10 cellular contexts compared by ENCODE assay signal in genomic region chrX:135463937-135464336, GRCh38. TPM values are rescaled to one million over a fixed set of nuclear protein-coding genes. Genes with fewer than 3 reads are reported as not detected.
DNase-seq lines count a peak whose midpoint lies in the region; ATAC-seq and TF ChIP-seq lines count a peak whose summit lies in the region.
"Had no signal": no experiment of that assay in that cellular context is flagged by ENCODE, and none has a peak within 500 bp of the region (broad histone marks: within the 10 kb centered on the region; RNA-seq: fewer than 3 reads in every experiment).

No MANE protein-coding gene starts in this region.

- no peak overlapping the region for H3K27ac Mint-ChIP-seq in HFFc6

- H3K27ac ChIP-seq in WERI-Rb-1, result no peak overlapping the region
- H3K27ac ChIP-seq in ovary, result no peak overlapping the region
- H3K27ac ChIP-seq: transverse colon had no signal

- H3K36me3 ChIP-seq in WERI-Rb-1, result no peaks in the 10 kb centered on the region
- no peaks in the 10 kb centered on the region for H3K36me3 ChIP-seq in ovary
- H3K36me3 ChIP-seq: transverse colon had no signal

- intact Hi-C loops in ovary (cut with DNase I), result no loop called here

- no peaks in the 10 kb centered on the region for H3K36me3 Mint-ChIP-seq in HFFc6 (ENCODE audit: low read depth)

- DNase-seq in DMS53 (lab: John Stamatoyannopoulos, UW) (peak; percentile 39), DMS53 treated with DMSO at 0.1 percent for 48 hours (lab: John Stamatoyannopoulos, UW; ENCODE audit: unreplicated experiment) (no peak), HFFc6 (no peak), WERI-Rb-1 (no peak), lung microvascular endothelial cell (ENCODE audit: low read depth in 2 of 2) (peak; percentile 26 to 43), ovary (no peak)
- DNase-seq: cortex of kidney, transverse colon had no signal

- no peak for ATAC-seq in esophagus mucosa
- ATAC-seq in HG02938 (IDR thresholded peaks at IDR 0.05; ENCODE audit: unreplicated experiment), result no peak

- no peak for TF ChIP-seq EP300 in ovary (IDR thresholded peaks at IDR 0.05)

- no peaks in the 10 kb centered on the region for H3K4me1 Mint-ChIP-seq in HFFc6 (ENCODE audit: low read depth)

- no peaks in the 10 kb centered on the region for H3K4me1 ChIP-seq in ovary (ENCODE audit: insufficient read depth)
- H3K4me1 ChIP-seq: transverse colon had no signal

- H3K27me3 ChIP-seq in WERI-Rb-1 (ENCODE audit: insufficient read depth, low read depth, severe bottlenecking) (peaks cover 60% of the 10 kb centered on the region), ovary (no peaks in the 10 kb centered on the region)
- H3K27me3 ChIP-seq: transverse colon had no signal

- no peak overlapping the region for H3K4me3 Mint-ChIP-seq in HFFc6

- no peaks in the 10 kb centered on the region for H3K9me3 ChIP-seq in WERI-Rb-1 (ENCODE audit: severe bottlenecking)
- H3K9me3 ChIP-seq in ovary, result no peaks in the 10 kb centered on the region
- H3K9me3 ChIP-seq: transverse colon had no signal

- H3K4me3 ChIP-seq in WERI-Rb-1 (ENCODE audit: low read depth, low read length) (no peak overlapping the region), ovary (no peak overlapping the region)
- H3K4me3 ChIP-seq: transverse colon had no signal

- WGBS in ovary, 3 donors, result 67 to 83% (median 73%) methylated on average over 2 of the region's 2 CpGs

- H3K27me3 Mint-ChIP-seq in HFFc6 (ENCODE audit: insufficient read depth), result no peaks in the 10 kb centered on the region; the same call in 1 of the 2 replicates

- TF ChIP-seq POLR2A in ovary (IDR thresholded peaks at IDR 0.05), result no peak

- H3K9me3 Mint-ChIP-seq in HFFc6, result no peaks in the 10 kb centered on the region

- TF ChIP-seq CTCF in HFFc6 (IDR thresholded peaks at IDR 0.05) (peak; percentile 57), WERI-Rb-1 (IDR thresholded peaks at IDR 0.05; ENCODE audit: low read depth, low read length) (peak; percentile 26), ovary (IDR thresholded peaks at IDR 0.05) (no peak)

RNA-seq across cellular contexts. Expression of gene SMIM10L2A, which starts 42.2 kb away (rescaled TPM):
- total RNA-seq in HFFc6 (2021; fragmentation: NEBNext Ultra II Directional; extraction: Animal tissue kit (Norgen Biotek cat#: 25700)), result not detected
- 0.40 and 0.65 TPM in 2 replicates for total RNA-seq in lung microvascular endothelial cell
- 1.4 TPM for total RNA-seq in esophagus mucosa
- total RNA-seq in ovary, result 1 to 10 TPM; 1.8 to 7.1 (median 4.0) TPM
- polyA plus RNA-seq in ovary, result 1 to 10 TPM; 3.6 to 6.3 TPM

RNA-seq across cellular contexts. Expression of gene INTS6L, which starts 56.5 kb away (rescaled TPM):
- total RNA-seq in HFFc6 (2021; fragmentation: NEBNext Ultra II Directional; extraction: Animal tissue kit (Norgen Biotek cat#: 25700)), result 1 to 10 TPM; 1.3 to 2.0 (median 1.8) TPM
- 0.44 and 0.60 TPM in 2 replicates for total RNA-seq in lung microvascular endothelial cell
- total RNA-seq in esophagus mucosa, result 5.3 TPM
- 10 to 100 TPM; 13.2 to 20.7 (median 16.4) TPM for total RNA-seq in ovary
- polyA plus RNA-seq in ovary, result 10 to 100 TPM in 1 of 2 donors, 1 to 10 TPM in 1; 9.0 to 13.5 TPM

Comparison
In these comparisons a context has a peak if more than half of its experiments do, and no peak if none do; other contexts are left out.
1. DNase-seq: peak in DMS53 (single experiment) and lung microvascular endothelial cell (2 of 2); none in DMS53 treated with DMSO at 0.1 percent for 48 hours (single experiment), HFFc6 (single experiment), WERI-Rb-1 (single experiment) and ovary (0 of 5).
2. CTCF ChIP-seq: peak in HFFc6 (single experiment) and WERI-Rb-1 (single experiment); none in ovary (0 of 3).